In the genomic region with DNA sequence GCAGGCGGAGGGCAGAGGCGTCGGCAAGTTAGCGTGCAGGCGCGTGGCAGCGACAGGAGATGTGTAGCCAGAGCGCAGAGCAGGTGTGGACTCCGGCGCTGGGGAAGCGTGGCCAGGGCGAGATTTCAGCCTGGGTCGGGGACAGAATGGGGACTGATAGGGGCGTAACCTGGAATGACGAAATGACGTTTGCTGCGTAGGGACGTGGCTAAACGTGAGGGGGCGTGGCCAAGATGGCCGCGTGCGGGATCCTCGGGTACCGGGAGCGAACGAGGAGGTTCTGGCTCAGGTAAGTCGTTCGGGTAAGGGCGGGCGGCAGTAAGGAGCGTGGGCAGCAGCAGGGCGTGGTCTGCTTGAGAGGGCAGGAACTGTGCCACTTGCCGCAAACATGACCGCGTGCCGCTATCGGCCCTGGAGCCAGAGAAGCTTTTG, we compare ENCODE assay signal across 1 cellular context.
TF ChIP-seq lines count a peak whose summit lies in the region.

No MANE protein-coding gene starts in this region.

TF ChIP-seq in HEK293, 187 proteins besides CTCF, POLR2A, EP300 and RAD21 (continued from another document and continues in another):
- TF ChIP-seq, protein P1, sequence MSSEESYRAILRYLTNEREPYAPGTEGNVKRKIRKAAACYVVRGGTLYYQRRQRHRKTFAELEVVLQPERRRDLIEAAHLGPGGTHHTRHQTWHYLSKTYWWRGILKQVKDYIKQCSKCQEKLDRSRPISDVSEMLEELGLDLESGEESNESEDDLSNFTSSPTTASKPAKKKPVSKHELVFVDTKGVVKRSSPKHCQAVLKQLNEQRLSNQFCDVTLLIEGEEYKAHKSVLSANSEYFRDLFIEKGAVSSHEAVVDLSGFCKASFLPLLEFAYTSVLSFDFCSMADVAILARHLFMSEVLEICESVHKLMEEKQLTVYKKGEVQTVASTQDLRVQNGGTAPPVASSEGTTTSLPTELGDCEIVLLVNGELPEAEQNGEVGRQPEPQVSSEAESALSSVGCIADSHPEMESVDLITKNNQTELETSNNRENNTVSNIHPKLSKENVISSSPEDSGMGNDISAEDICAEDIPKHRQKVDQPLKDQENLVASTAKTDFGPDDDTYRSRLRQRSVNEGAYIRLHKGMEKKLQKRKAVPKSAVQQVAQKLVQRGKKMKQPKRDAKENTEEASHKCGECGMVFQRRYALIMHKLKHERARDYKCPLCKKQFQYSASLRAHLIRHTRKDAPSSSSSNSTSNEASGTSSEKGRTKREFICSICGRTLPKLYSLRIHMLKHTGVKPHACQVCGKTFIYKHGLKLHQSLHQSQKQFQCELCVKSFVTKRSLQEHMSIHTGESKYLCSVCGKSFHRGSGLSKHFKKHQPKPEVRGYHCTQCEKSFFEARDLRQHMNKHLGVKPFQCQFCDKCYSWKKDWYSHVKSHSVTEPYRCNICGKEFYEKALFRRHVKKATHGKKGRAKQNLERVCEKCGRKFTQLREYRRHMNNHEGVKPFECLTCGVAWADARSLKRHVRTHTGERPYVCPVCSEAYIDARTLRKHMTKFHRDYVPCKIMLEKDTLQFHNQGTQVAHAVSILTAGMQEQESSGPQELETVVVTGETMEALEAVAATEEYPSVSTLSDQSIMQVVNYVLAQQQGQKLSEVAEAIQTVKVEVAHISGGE (tag by site-specific recombination; conservative IDR thresholded peaks at IDR 0.05; ENCODE audit: low read depth): no peak
- no peak for TF ChIP-seq ZNF544 (tag by site-specific recombination; IDR thresholded peaks at IDR 0.05)
- TF ChIP-seq ZNF148 (tag by site-specific recombination; IDR thresholded peaks at IDR 0.05; ENCODE audit: borderline replicate concordance): no peak
- no peak for TF ChIP-seq ZNF223 (tag by site-specific recombination; IDR thresholded peaks at IDR 0.05)
- no peak for TF ChIP-seq ZSCAN18 (tag by site-specific recombination; IDR thresholded peaks at IDR 0.05)
- TF ChIP-seq ZNF785 (tag by site-specific recombination; IDR thresholded peaks at IDR 0.05): no peak
- no peak for TF ChIP-seq ZNF792 (tag by site-specific recombination; IDR thresholded peaks at IDR 0.05)
- peak; percentile 100 for TF ChIP-seq KLF9 (tag by site-specific recombination; IDR thresholded peaks at IDR 0.05; ENCODE audit: low read depth)
- TF ChIP-seq ZNF645 (tag by site-specific recombination; IDR thresholded peaks at IDR 0.05): no peak
- TF ChIP-seq ZNF274 (IDR thresholded peaks at IDR 0.05; ENCODE audit: low read length): no peak
- TF ChIP-seq ZNF274 (tag by site-specific recombination; IDR thresholded peaks at IDR 0.05; ENCODE audit: borderline replicate concordance): no peak
- no peak for TF ChIP-seq PRDM4 (tag by site-specific recombination; IDR thresholded peaks at IDR 0.05)
- TF ChIP-seq GLI2 (tag by site-specific recombination; IDR thresholded peaks at IDR 0.05; ENCODE audit: borderline replicate concordance, low read depth): no peak
- TF ChIP-seq ZNF624 (tag by site-specific recombination; IDR thresholded peaks at IDR 0.05): no peak
- TF ChIP-seq, protein P2, sequence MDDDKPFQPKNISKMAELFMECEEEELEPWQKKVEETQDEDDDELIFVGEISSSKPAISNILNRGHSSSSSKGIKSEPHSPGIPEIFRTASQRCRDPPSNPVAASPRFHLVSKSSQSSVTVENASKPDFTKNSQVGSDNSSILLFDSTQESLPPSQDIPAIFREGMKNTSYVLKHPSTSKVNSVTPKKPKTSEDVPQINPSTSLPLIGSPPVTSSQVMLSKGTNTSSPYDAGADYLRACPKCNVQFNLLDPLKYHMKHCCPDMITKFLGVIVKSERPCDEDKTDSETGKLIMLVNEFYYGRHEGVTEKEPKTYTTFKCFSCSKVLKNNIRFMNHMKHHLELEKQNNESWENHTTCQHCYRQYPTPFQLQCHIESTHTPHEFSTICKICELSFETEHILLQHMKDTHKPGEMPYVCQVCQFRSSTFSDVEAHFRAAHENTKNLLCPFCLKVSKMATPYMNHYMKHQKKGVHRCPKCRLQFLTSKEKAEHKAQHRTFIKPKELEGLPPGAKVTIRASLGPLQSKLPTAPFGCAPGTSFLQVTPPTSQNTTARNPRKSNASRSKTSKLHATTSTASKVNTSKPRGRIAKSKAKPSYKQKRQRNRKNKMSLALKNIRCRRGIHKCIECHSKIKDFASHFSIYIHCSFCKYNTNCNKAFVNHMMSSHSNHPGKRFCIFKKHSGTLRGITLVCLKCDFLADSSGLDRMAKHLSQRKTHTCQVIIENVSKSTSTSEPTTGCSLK (tag by site-specific recombination; IDR thresholded peaks at IDR 0.05): no peak
- no peak for TF ChIP-seq ZFP69B (tag by site-specific recombination; IDR thresholded peaks at IDR 0.05)
- TF ChIP-seq ZBTB49 (tag by site-specific recombination; IDR thresholded peaks at IDR 0.05; ENCODE audit: low read depth): no peak
- peak; percentile 91; the same call in 1 of the 2 replicates for TF ChIP-seq YY1 (tag by site-specific recombination; IDR thresholded peaks at IDR 0.05)
- TF ChIP-seq ZNF354C (tag by site-specific recombination; IDR thresholded peaks at IDR 0.05; ENCODE audit: borderline replicate concordance, low read depth): no peak
- TF ChIP-seq ZNF140 (tag by site-specific recombination; IDR thresholded peaks at IDR 0.05): no peak
- TF ChIP-seq, protein P3, sequence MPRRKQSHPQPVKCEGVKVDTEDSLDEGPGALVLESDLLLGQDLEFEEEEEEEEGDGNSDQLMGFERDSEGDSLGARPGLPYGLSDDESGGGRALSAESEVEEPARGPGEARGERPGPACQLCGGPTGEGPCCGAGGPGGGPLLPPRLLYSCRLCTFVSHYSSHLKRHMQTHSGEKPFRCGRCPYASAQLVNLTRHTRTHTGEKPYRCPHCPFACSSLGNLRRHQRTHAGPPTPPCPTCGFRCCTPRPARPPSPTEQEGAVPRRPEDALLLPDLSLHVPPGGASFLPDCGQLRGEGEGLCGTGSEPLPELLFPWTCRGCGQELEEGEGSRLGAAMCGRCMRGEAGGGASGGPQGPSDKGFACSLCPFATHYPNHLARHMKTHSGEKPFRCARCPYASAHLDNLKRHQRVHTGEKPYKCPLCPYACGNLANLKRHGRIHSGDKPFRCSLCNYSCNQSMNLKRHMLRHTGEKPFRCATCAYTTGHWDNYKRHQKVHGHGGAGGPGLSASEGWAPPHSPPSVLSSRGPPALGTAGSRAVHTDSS (tag by site-specific recombination; IDR thresholded peaks at IDR 0.05): no peak
- TF ChIP-seq ZNF768 (tag by site-specific recombination; IDR thresholded peaks at IDR 0.05): no peak
- TF ChIP-seq, protein P4, sequence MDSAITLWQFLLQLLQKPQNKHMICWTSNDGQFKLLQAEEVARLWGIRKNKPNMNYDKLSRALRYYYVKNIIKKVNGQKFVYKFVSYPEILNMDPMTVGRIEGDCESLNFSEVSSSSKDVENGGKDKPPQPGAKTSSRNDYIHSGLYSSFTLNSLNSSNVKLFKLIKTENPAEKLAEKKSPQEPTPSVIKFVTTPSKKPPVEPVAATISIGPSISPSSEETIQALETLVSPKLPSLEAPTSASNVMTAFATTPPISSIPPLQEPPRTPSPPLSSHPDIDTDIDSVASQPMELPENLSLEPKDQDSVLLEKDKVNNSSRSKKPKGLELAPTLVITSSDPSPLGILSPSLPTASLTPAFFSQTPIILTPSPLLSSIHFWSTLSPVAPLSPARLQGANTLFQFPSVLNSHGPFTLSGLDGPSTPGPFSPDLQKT (IDR thresholded peaks at IDR 0.05; ENCODE audit: borderline replicate concordance, low read depth, low read length): no peak
- no peak for TF ChIP-seq ZNF174 (tag by site-specific recombination; IDR thresholded peaks at IDR 0.05)
- no peak for TF ChIP-seq ZNF521 (tag by site-specific recombination; IDR thresholded peaks at IDR 0.05)
- TF ChIP-seq PRDM1 (tag by site-specific recombination; IDR thresholded peaks at IDR 0.05): no peak
- TF ChIP-seq ZNF48 (tag by site-specific recombination; IDR thresholded peaks at IDR 0.05): no peak
- no peak; the same call in none of the 2 replicates for TF ChIP-seq SCRT2 (tag by site-specific recombination; IDR thresholded peaks at IDR 0.05)
- TF ChIP-seq EGR2 (tag by site-specific recombination; IDR thresholded peaks at IDR 0.05; ENCODE audit: low read depth): peak; percentile 67
- TF ChIP-seq, protein P5, sequence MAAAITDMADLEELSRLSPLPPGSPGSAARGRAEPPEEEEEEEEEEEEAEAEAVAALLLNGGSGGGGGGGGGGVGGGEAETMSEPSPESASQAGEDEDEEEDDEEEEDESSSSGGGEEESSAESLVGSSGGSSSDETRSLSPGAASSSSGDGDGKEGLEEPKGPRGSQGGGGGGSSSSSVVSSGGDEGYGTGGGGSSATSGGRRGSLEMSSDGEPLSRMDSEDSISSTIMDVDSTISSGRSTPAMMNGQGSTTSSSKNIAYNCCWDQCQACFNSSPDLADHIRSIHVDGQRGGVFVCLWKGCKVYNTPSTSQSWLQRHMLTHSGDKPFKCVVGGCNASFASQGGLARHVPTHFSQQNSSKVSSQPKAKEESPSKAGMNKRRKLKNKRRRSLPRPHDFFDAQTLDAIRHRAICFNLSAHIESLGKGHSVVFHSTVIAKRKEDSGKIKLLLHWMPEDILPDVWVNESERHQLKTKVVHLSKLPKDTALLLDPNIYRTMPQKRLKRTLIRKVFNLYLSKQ (tag by site-specific recombination; IDR thresholded peaks at IDR 0.05; ENCODE audit: borderline replicate concordance): no peak
- no peak for TF ChIP-seq HOXC10 (CRISPR knock-in tag; IDR thresholded peaks at IDR 0.05)
- TF ChIP-seq ZNF664 (tag by site-specific recombination; IDR thresholded peaks at IDR 0.05): no peak
- TF ChIP-seq ZNF155 (tag by site-specific recombination; IDR thresholded peaks at IDR 0.05): no peak
- TF ChIP-seq WT1 (tag by site-specific recombination; IDR thresholded peaks at IDR 0.05): no peak
- no peak for TF ChIP-seq ZNF510 (tag by site-specific recombination; IDR thresholded peaks at IDR 0.05; ENCODE audit: insufficient replicate concordance)
- no peak for TF ChIP-seq ZNF610 (tag by site-specific recombination; IDR thresholded peaks at IDR 0.05; ENCODE audit: borderline replicate concordance)
- TF ChIP-seq ZNF138 (tag by site-specific recombination; IDR thresholded peaks at IDR 0.05; ENCODE audit: borderline replicate concordance): no peak
- no peak for TF ChIP-seq ZNF175 (tag by site-specific recombination; IDR thresholded peaks at IDR 0.05)
